ENCODE assay signal across 20 cellular contexts in genomic region chr10:3203198-3203597, GRCh38.
"Had no signal": no experiment of that assay in that cellular context is flagged by ENCODE, and none has a peak within 500 bp of the region (broad histone marks: within the 10 kb centered on the region; RNA-seq: fewer than 3 reads in every experiment).

No MANE protein-coding gene starts in this region.

- H3K9me3 Mint-ChIP-seq: activated naive CD4-positive, alpha-beta T cell treated with anti-CD3 and anti-CD28 coated beads, Interleukin-2, amount 10 ng/mL, durations not matched to agents 7 days and 5 days; dendritic cell treated with granulocyte-macrophage colony-stimulating factor and Interleukin-4, amounts not matched to agents 40 ng/mL and 50 ng/mL, for 4 days; naive thymus-derived CD4-positive, alpha-beta T cell; stimulated activated naive B cell treated with anti-CD40 and anti-IgM and Interleukin-4, amounts not matched to agents 10 μg/mL and 1 μg/mL and 100 μg/mL, for 72 hours; T-helper 2 cell treated with Interferon-gamma antibody and Interleukin-4, amounts not matched to agents 5 μg/mL and 100 μg/mL, for 36 hours had no signal

- H3K36me3 Mint-ChIP-seq: activated naive CD4-positive, alpha-beta T cell treated with anti-CD3 and anti-CD28 coated beads, Interleukin-2, amount 10 ng/mL, durations not matched to agents 7 days and 5 days; naive thymus-derived CD4-positive, alpha-beta T cell; stimulated activated naive B cell treated with anti-CD40 and anti-IgM and Interleukin-4, amounts not matched to agents 10 μg/mL and 1 μg/mL and 100 μg/mL, for 72 hours had no signal

- H3K27ac Mint-ChIP-seq: activated naive CD4-positive, alpha-beta T cell treated with anti-CD3 and anti-CD28 coated beads, Interleukin-2, amount 10 ng/mL, durations not matched to agents 7 days and 5 days; dendritic cell treated with granulocyte-macrophage colony-stimulating factor and Interleukin-4, amounts not matched to agents 40 ng/mL and 50 ng/mL, for 4 days; naive thymus-derived CD4-positive, alpha-beta T cell; stimulated activated naive B cell treated with anti-CD40 and anti-IgM and Interleukin-4, amounts not matched to agents 10 μg/mL and 1 μg/mL and 100 μg/mL, for 72 hours; T-helper 2 cell treated with Interferon-gamma antibody and Interleukin-4, amounts not matched to agents 5 μg/mL and 100 μg/mL, for 36 hours had no signal

- ATAC-seq: naive thymus-derived CD4-positive, alpha-beta T cell; sciatic nerve; stimulated activated naive B cell treated with anti-CD40 and anti-IgM and Interleukin-4, amounts not matched to agents 10 μg/mL and 1 μg/mL and 100 μg/mL, for 72 hours had no signal

- FAIRE-seq: frontal cortex, small intestine, urothelium cell line had no signal

- H3K4me3 Mint-ChIP-seq: activated naive CD4-positive, alpha-beta T cell treated with anti-CD3 and anti-CD28 coated beads, Interleukin-2, amount 10 ng/mL, durations not matched to agents 7 days and 5 days; dendritic cell treated with granulocyte-macrophage colony-stimulating factor and Interleukin-4, amounts not matched to agents 40 ng/mL and 50 ng/mL, for 4 days; naive thymus-derived CD4-positive, alpha-beta T cell; stimulated activated naive B cell treated with anti-CD40 and anti-IgM and Interleukin-4, amounts not matched to agents 10 μg/mL and 1 μg/mL and 100 μg/mL, for 72 hours; T-helper 2 cell treated with Interferon-gamma antibody and Interleukin-4, amounts not matched to agents 5 μg/mL and 100 μg/mL, for 36 hours had no signal

- DNase-seq: activated CD4-positive, alpha-beta T cell treated with anti-CD3 and anti-CD28 coated beads, Interleukin-2, amount 50 U/mL, for 4 hours; activated effector memory CD4-positive, alpha-beta T cell treated with anti-CD3 and anti-CD28 coated beads, Interleukin-2, amount 50 U/mL, for 16 hours; activated naive CD4-positive, alpha-beta T cell treated with anti-CD3 and anti-CD28 coated beads, Interleukin-2, amount 10 ng/mL, durations not matched to agents 7 days and 5 days; activated T-cell treated with anti-CD3 and anti-CD28 coated beads, Interleukin-2, amount 50 U/mL, for 1 hour; amygdala; caudate nucleus; effector CD4-positive, alpha-beta T cell; erythroblast; glutamatergic neuron; left ventricle myocardium inferior; naive thymus-derived CD4-positive, alpha-beta T cell; small intestine; stimulated activated naive B cell treated with anti-CD40 and anti-IgM and Interleukin-4, amounts not matched to agents 10 μg/mL and 1 μg/mL and 100 μg/mL, for 72 hours; transverse colon; WERI-Rb-1 had no signal
